7 cellular contexts compared by ENCODE assay signal in genomic region chr11:66080055-66080817, GRCh38. TPM values are rescaled to one million over a fixed set of nuclear protein-coding genes. Genes with fewer than 3 reads are reported as not detected.
DNase-seq lines count a peak whose midpoint lies in the region; ATAC-seq and TF ChIP-seq lines count a peak whose summit lies in the region.

No MANE protein-coding gene starts in this region.

- TF ChIP-seq POLR2A in sigmoid colon (IDR thresholded peaks at IDR 0.05): no peak

- H3K4me3 Mint-ChIP-seq in activated CD4-positive, alpha-beta T cell treated with anti-CD3 and anti-CD28 coated beads, Interleukin-2, amount 10 ng/mL, durations not matched to agents 24 days and 14 days: peak overlapping the region; percentile 83
- peak overlapping the region; percentile 81 to 87 for H3K4me3 Mint-ChIP-seq in effector memory CD8-positive, alpha-beta T cell

- H3K27ac Mint-ChIP-seq in activated CD4-positive, alpha-beta T cell treated with anti-CD3 and anti-CD28 coated beads, Interleukin-2, amount 10 ng/mL, durations not matched to agents 24 days and 14 days: peak overlapping the region; percentile 73
- peak overlapping the region; percentile 76 to 98 for H3K27ac Mint-ChIP-seq in effector memory CD8-positive, alpha-beta T cell

- DNase-seq in LHCN-M2 (ENCODE audit: low read depth) (peak; percentile 77), sigmoid colon (peak; percentile 85), NCI-H1694 treated with DMSO at 0.1 percent for 48 hours (lab: John Stamatoyannopoulos, UW) (no peak), NCI-H345 treated with DMSO at 0.1 percent for 48 hours (lab: John Stamatoyannopoulos, UW; ENCODE audit: unreplicated experiment) (no peak)
- DNase-seq in activated CD4-positive, alpha-beta T cell treated with anti-CD3 and anti-CD28 coated beads, Interleukin-2, amount 10 ng/mL, durations not matched to agents 24 days and 14 days: peak; percentile 84
- DNase-seq in effector memory CD8-positive, alpha-beta T cell: peak; percentile 46 to 61 (median 53)

- no peaks in the 10 kb centered on the region for H3K9me3 ChIP-seq in sigmoid colon

- peak overlapping the region; percentile 17 to 75 (median 50) for H3K27ac ChIP-seq in sigmoid colon

- H3K4me1 Mint-ChIP-seq in activated CD4-positive, alpha-beta T cell treated with anti-CD3 and anti-CD28 coated beads, Interleukin-2, amount 10 ng/mL, durations not matched to agents 24 days and 14 days: peaks cover 64% of the 10 kb centered on the region
- H3K4me1 Mint-ChIP-seq in effector memory CD8-positive, alpha-beta T cell (ENCODE audit: low read depth in 2 of 2): peaks cover 60 to 68% of the 10 kb centered on the region in 2 donors

- intact Hi-C loops in activated CD4-positive, alpha-beta T cell treated with anti-CD3 and anti-CD28 coated beads, Interleukin-2, amount 10 ng/mL, durations not matched to agents 24 days and 14 days (cut with micrococcal nuclease): loop anchor here (1.0 to 2.0 kb wide), 3 partner anchors 9 to 33 kb away; no protein-coding TSS in a partner anchor
- intact Hi-C loops in sigmoid colon (cut with DNase I): no loop called here

- no peaks in the 10 kb centered on the region for H3K27me3 Mint-ChIP-seq in activated CD4-positive, alpha-beta T cell treated with anti-CD3 and anti-CD28 coated beads, Interleukin-2, amount 10 ng/mL, durations not matched to agents 24 days and 14 days
- H3K27me3 Mint-ChIP-seq in effector memory CD8-positive, alpha-beta T cell: no peaks in the 10 kb centered on the region

- H3K27me3 ChIP-seq in sigmoid colon: no peaks in the 10 kb centered on the region

- H3K9me3 Mint-ChIP-seq in activated CD4-positive, alpha-beta T cell treated with anti-CD3 and anti-CD28 coated beads, Interleukin-2, amount 10 ng/mL, durations not matched to agents 24 days and 14 days: no peaks in the 10 kb centered on the region
- no peaks in the 10 kb centered on the region for H3K9me3 Mint-ChIP-seq in effector memory CD8-positive, alpha-beta T cell

- no peak overlapping the region for H3K4me3 ChIP-seq in sigmoid colon

- H3K36me3 ChIP-seq in sigmoid colon: no peaks in the 10 kb centered on the region

- ATAC-seq in effector memory CD8-positive, alpha-beta T cell (replicated peaks): peak; percentile 60
- no peak for ATAC-seq in HG03175 (IDR thresholded peaks at IDR 0.05; ENCODE audit: unreplicated experiment)

- peaks cover 31% of the 10 kb centered on the region for H3K36me3 Mint-ChIP-seq in activated CD4-positive, alpha-beta T cell treated with anti-CD3 and anti-CD28 coated beads, Interleukin-2, amount 10 ng/mL, durations not matched to agents 24 days and 14 days (ENCODE audit: low read depth)
- H3K36me3 Mint-ChIP-seq in effector memory CD8-positive, alpha-beta T cell (ENCODE audit: insufficient read depth): peaks cover 19% of the 10 kb centered on the region

- TF ChIP-seq EP300 in sigmoid colon (IDR thresholded peaks at IDR 0.05): no peak

- TF ChIP-seq CTCF in sigmoid colon (IDR thresholded peaks at IDR 0.05): no peak

- 37 to 60% methylated on average over 9 of the region's 9 CpGs for WGBS in sigmoid colon, 2 donors

- H3K4me1 ChIP-seq in sigmoid colon: peaks cover 0 to 60% (median 45%) of the 10 kb centered on the region in 4 donors

RNA-seq across cellular contexts. Expression of gene PACS1, which starts 10.2 kb away (rescaled TPM):
- total RNA-seq in LHCN-M2 (2014; rRNA removed) (26.0 and 30.0 TPM in 2 replicates), sigmoid colon (10 to 100 TPM; 16.3 to 75.9 (median 26.5) TPM)
- 52.3 TPM for polyA plus RNA-seq in LHCN-M2 (2012)
- total RNA-seq in activated CD4-positive, alpha-beta T cell treated with anti-CD3 and anti-CD28 coated beads, Interleukin-2, amount 10 ng/mL, durations not matched to agents 24 days and 14 days: 90.9 and 96.7 TPM in 2 replicates
- polyA plus RNA-seq in sigmoid colon: 10 to 100 TPM in 1 of 3 donors, 1 to 10 TPM in 2; 2.1 to 28.0 (median 5.4) TPM

RNA-seq across cellular contexts. Expression of gene SF3B2, which starts 28.1 kb away (rescaled TPM):
- total RNA-seq in LHCN-M2 (2014; rRNA removed) (156 and 163 TPM in 2 replicates), sigmoid colon (100 to 1,000 TPM in 2 of 4 donors, 10 to 100 TPM in 2; 75.5 to 122 (median 102) TPM)
- 166 TPM for polyA plus RNA-seq in LHCN-M2 (2012)
- 283 and 284 TPM in 2 replicates for total RNA-seq in activated CD4-positive, alpha-beta T cell treated with anti-CD3 and anti-CD28 coated beads, Interleukin-2, amount 10 ng/mL, durations not matched to agents 24 days and 14 days
- polyA plus RNA-seq in sigmoid colon: 100 to 1,000 TPM in 1 of 3 donors, 10 to 100 TPM in 2; 71.7 to 119 (median 91.9) TPM

RNA-seq across cellular contexts. Expression of gene GAL3ST3, which starts 31.3 kb away (rescaled TPM):
- total RNA-seq in LHCN-M2 (2014; rRNA removed): not detected in 2 replicates
- 0.74 TPM for polyA plus RNA-seq in LHCN-M2 (2012)
- not detected in 2 replicates for total RNA-seq in activated CD4-positive, alpha-beta T cell treated with anti-CD3 and anti-CD28 coated beads, Interleukin-2, amount 10 ng/mL, durations not matched to agents 24 days and 14 days
- not detected for total RNA-seq in sigmoid colon
- polyA plus RNA-seq in sigmoid colon: under 1 TPM in 1 of 3 donors, not detected in 2; 0.04 TPM

RNA-seq across cellular contexts. Expression of gene CATSPER1, which starts 54.0 kb away (rescaled TPM):
- total RNA-seq in LHCN-M2 (2014; rRNA removed) (0.75 and 1.8 TPM in 2 replicates), sigmoid colon (not detected)
- polyA plus RNA-seq in LHCN-M2 (2012): 3.9 TPM
- 0.28 and 0.30 TPM in 2 replicates for total RNA-seq in activated CD4-positive, alpha-beta T cell treated with anti-CD3 and anti-CD28 coated beads, Interleukin-2, amount 10 ng/mL, durations not matched to agents 24 days and 14 days
- polyA plus RNA-seq in sigmoid colon: under 1 TPM in 1 of 3 donors, not detected in 2; 0.06 TPM

Comparison
In these comparisons a context has a peak if more than half of its experiments do, and no peak if none do; other contexts are left out.
1. DNase-seq: peak in LHCN-M2 (single experiment), activated CD4-positive, alpha-beta T cell treated with anti-CD3 and anti-CD28 coated beads, Interleukin-2, amount 10 ng/mL, durations not matched to agents 24 days and 14 days (single experiment), effector memory CD8-positive, alpha-beta T cell (3 of 3) and sigmoid colon (single experiment); none in NCI-H1694 treated with DMSO at 0.1 percent for 48 hours (single experiment) and NCI-H345 treated with DMSO at 0.1 percent for 48 hours (single experiment).